9 cellular contexts compared by ENCODE assay signal in genomic region chr7:105009667-105010537, GRCh38. TPM values are rescaled to one million over a fixed set of nuclear protein-coding genes. Genes with fewer than 3 reads are reported as not detected.
DNase-seq lines count a peak whose midpoint lies in the region; ATAC-seq, FAIRE-seq and TF ChIP-seq lines count a peak whose summit lies in the region.
"Had no signal": no experiment of that assay in that cellular context is flagged by ENCODE, and none has a peak within 500 bp of the region (broad histone marks: within the 10 kb centered on the region; RNA-seq: fewer than 3 reads in every experiment).

No MANE protein-coding gene starts in this region.

- no peaks in the 10 kb centered on the region for H3K9me3 ChIP-seq in lower lobe of right lung

- H3K36me3 ChIP-seq in lower lobe of right lung = peaks cover 8% of the 10 kb centered on the region

- H3K27me3 Mint-ChIP-seq in brain (peaks cover 26% of the 10 kb centered on the region), type B pancreatic cell (peaks cover 8% of the 10 kb centered on the region)

- H3K36me3 Mint-ChIP-seq in brain = peaks cover 53% of the 10 kb centered on the region
- peaks cover 32% of the 10 kb centered on the region for H3K36me3 Mint-ChIP-seq in type B pancreatic cell

- intact Hi-C loops in lower lobe of right lung (cut with DNase I) = no loop called here

- FAIRE-seq in GM12891 (lab: Jason Lieb, UNC) = no peak
- FAIRE-seq: endometrium had no signal

- H3K4me3 Mint-ChIP-seq in brain = peak overlapping the region; percentile 99 to 100 (median 100)
- H3K4me3 Mint-ChIP-seq in type B pancreatic cell = peak overlapping the region; percentile 99

- H3K27me3 ChIP-seq in lower lobe of right lung (ENCODE audit: low read depth) = no peaks in the 10 kb centered on the region

- peak; percentile 59 for DNase-seq in activated effector memory CD4-positive, alpha-beta T cell treated with anti-CD3 and anti-CD28 coated beads, Interleukin-2, amount 50 U/mL, for 16 hours
- no peak for DNase-seq in activated effector memory CD4-positive, alpha-beta T cell treated with Interleukin-2 at 50 U/mL for 16 hours
- no peak for DNase-seq in lower lobe of right lung
- DNase-seq in type B pancreatic cell (ENCODE audit: extremely low spot score, unreplicated experiment) = no peak
- no peak for DNase-seq in AG08396 (ENCODE audit: low spot score)
- no peak for DNase-seq in GM12891 (ENCODE audit: insufficient read length, low spot score)

- peaks cover 57% of the 10 kb centered on the region for H3K4me1 ChIP-seq in lower lobe of right lung

- TF ChIP-seq CTCF in brain (conservative IDR thresholded peaks at IDR 0.05) (no peak), lower lobe of right lung (IDR thresholded peaks at IDR 0.05) (no peak), type B pancreatic cell (conservative IDR thresholded peaks at IDR 0.05) (no peak)

- H3K4me3 ChIP-seq in lower lobe of right lung = peak overlapping the region; percentile 84

- no peak for TF ChIP-seq POLR2A in GM12891 (IDR thresholded peaks at IDR 0.05; ENCODE audit: low read depth, low read length)

- H3K27ac Mint-ChIP-seq in brain (peak overlapping the region; percentile 100), type B pancreatic cell (peak overlapping the region; percentile 100)

- H3K27ac ChIP-seq in lower lobe of right lung = peak overlapping the region; percentile 100

- no peak for ATAC-seq in lower lobe of right lung
- no peak for ATAC-seq in HG03045 (IDR thresholded peaks at IDR 0.05; ENCODE audit: unreplicated experiment)

- H3K4me1 Mint-ChIP-seq in brain (peaks cover 59% of the 10 kb centered on the region), type B pancreatic cell (ENCODE audit: unreplicated experiment) (peaks cover 30% of the 10 kb centered on the region)

- H3K9me3 Mint-ChIP-seq in brain = peaks cover 0 to 15% (median 9%) of the 10 kb centered on the region in 5 experiments
- H3K9me3 Mint-ChIP-seq in type B pancreatic cell = no peaks in the 10 kb centered on the region

TF ChIP-seq in GM12891, 5 proteins besides CTCF, POLR2A, EP300 and RAD21:
- TF ChIP-seq POLR2AphosphoS5 (IDR thresholded peaks at IDR 0.05; ENCODE audit: low read depth, low read length) (no peak), TAF1 (IDR thresholded peaks at IDR 0.05; ENCODE audit: low read depth, low read length) (no peak), POU2F2 (IDR thresholded peaks at IDR 0.05; ENCODE audit: low read depth, low read length) (no peak), PAX5 (IDR thresholded peaks at IDR 0.05; ENCODE audit: insufficient read depth, low read length, severe bottlenecking) (no peak), SPI1 (IDR thresholded peaks at IDR 0.05; ENCODE audit: low read depth, low read length) (no peak)

RNA-seq across cellular contexts. Expression of gene KMT2E, which starts 4.1 kb away (rescaled TPM):
- polyA plus RNA-seq in brain (ENCODE audit: insufficient read depth, low read depth, low replicate concordance) = 27.1 TPM
- 88.2 TPM for total RNA-seq in lower lobe of right lung
- 63.0 and 75.6 TPM in 2 replicates for total RNA-seq in type B pancreatic cell (ENCODE audit: low replicate concordance)
- polyA plus RNA-seq in GM12891 (2012; ENCODE audit: low read depth, missing spikeins) = 24.9 TPM
